Comparison of ENCODE assay signal across 35 cellular contexts in the genomic region with DNA sequence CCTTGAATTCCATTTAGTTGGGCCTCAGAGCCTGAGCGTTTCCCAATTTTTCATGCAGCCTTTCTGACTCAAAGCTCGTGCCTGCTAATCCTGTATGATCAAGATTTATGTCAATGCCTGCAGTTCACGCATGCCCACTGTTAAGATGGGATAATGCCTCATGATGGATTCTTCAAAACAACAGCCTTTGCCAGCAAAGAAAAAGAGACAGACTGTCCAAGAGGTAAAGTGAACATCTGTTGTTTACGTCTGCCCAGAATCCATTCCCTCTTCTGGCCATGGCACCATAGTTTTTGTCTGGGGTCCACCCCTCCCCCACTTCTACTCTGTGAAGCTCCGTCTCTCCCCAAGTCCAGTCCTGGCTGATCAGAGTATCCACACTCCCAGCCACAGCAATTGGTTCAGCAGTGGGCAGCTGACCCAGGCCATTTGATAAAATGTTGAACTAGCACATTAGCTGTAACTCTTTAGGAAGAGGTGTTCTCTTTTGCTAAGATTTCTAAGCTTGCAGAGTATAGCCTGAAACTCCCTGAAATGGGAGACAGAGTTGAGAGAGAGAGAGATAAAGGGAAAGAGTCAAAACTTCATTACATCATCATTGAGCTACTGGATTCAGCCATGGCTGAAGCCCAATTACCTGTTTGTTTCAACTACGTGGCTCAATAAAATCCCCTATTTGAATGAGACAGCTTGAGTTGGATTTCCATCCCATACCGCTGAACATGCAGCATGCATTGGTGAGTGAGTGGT.
DNase-seq lines count a peak whose midpoint lies in the region; ATAC-seq, FAIRE-seq and TF ChIP-seq lines count a peak whose summit lies in the region.
"Had no signal": no experiment of that assay in that cellular context is flagged by ENCODE, and none has a peak within 500 bp of the region (broad histone marks: within the 10 kb centered on the region; RNA-seq: fewer than 3 reads in every experiment).

No MANE protein-coding gene starts in this region.

- H3K27ac ChIP-seq in hepatocyte, result peak overlapping the region; percentile 48
- H3K27ac ChIP-seq in CD4-positive, alpha-beta memory T cell (ENCODE audit: low read depth, low read length), result no peak overlapping the region
- H3K27ac ChIP-seq: brain microvascular endothelial cell, left ventricle myocardium inferior, neural progenitor cell, parathyroid adenoma, PC-9, spleen, thoracic aorta, uterus had no signal

- no peaks in the 10 kb centered on the region for H3K4me1 Mint-ChIP-seq in CD4-positive, alpha-beta memory T cell

- H3K4me3 Mint-ChIP-seq in CD4-positive, alpha-beta memory T cell, result no peak overlapping the region
- H3K4me3 Mint-ChIP-seq: activated CD4-positive, alpha-beta memory T cell treated with anti-CD3 and anti-CD28 coated beads for 36 hours; activated T-cell treated with anti-CD3 and anti-CD28 coated beads, Interleukin-2, amount 50 U/mL, for 72 hours; CD4-positive, alpha-beta T cell; neural progenitor cell; T-helper 1 cell treated with Interleukin-12 subunit alpha and Interleukin-12 subunit beta and Interleukin-4 antibody, amounts not matched to agents 30 μg/mL and 1 μg/mL, for 36 hours had no signal

- peaks cover 17 to 32% of the 10 kb centered on the region in 2 donors for H3K27me3 Mint-ChIP-seq in CD4-positive, alpha-beta memory T cell

- CTCF ChIA-PET in CD4-positive, alpha-beta memory T cell (lab: Charles Lee; ENCODE audit: partially characterized antibody), result no interaction called here

- H3K36me3 ChIP-seq in hepatocyte (replicated peaks; ENCODE audit: insufficient read depth, low read depth), result no peaks in the 10 kb centered on the region
- no peaks in the 10 kb centered on the region for H3K36me3 ChIP-seq in CD4-positive, alpha-beta memory T cell (ENCODE audit: insufficient read depth, low read length)
- H3K36me3 ChIP-seq: brain microvascular endothelial cell, left ventricle myocardium inferior, neural progenitor cell, spleen, thoracic aorta, uterus had no signal

- 55% methylated on average over 7 of the region's 7 CpGs for WGBS in hepatocyte (ENCODE audit: low lambda C conversion rate, missing lambda C conversion rate)

- intact Hi-C loops in CD4-positive, alpha-beta memory T cell (cut with micrococcal nuclease), result no loop called here

- no peak overlapping the region for H3K4me3 ChIP-seq in hepatocyte
- no peak overlapping the region for H3K4me3 ChIP-seq in CD4-positive, alpha-beta memory T cell (ENCODE audit: low read length in 2 of 2)
- H3K4me3 ChIP-seq: left ventricle myocardium inferior, neural progenitor cell, PC-9, spleen, thoracic aorta, uterus had no signal

- no peaks in the 10 kb centered on the region for H3K79me2 ChIP-seq in hepatocyte
- H3K79me2 ChIP-seq: parathyroid adenoma had no signal

- peak; percentile 98 for FAIRE-seq in D721Med (lab: Jason Lieb, UNC)
- FAIRE-seq: GM18507, GM19239, keratinocyte had no signal

- ATAC-seq in HG02759 (IDR thresholded peaks at IDR 0.05; ENCODE audit: unreplicated experiment), result no peak
- ATAC-seq: activated CD4-positive, CD25-positive, alpha-beta regulatory T cell treated with anti-CD3 and anti-CD28 coated beads, Interleukin-2, amount 50 U/mL, for 24 hours; activated T-cell treated with anti-CD3 and anti-CD28 coated beads, Interleukin-2, amount 50 U/mL, for 72 hours; esophagus mucosa; stimulated activated naive CD8-positive, alpha-beta T cell treated with anti-CD3 and anti-CD28 coated beads, Interleukin-15, Interleukin-2, amounts not matched to agents 100 U/mL and 50 U/mL, for 24 hours had no signal

- POLR2A ChIA-PET in CD4-positive, alpha-beta memory T cell (lab: Charles Lee; ENCODE audit: partially characterized antibody), result no interaction called here

- no peak overlapping the region for H3K27ac Mint-ChIP-seq in CD4-positive, alpha-beta memory T cell
- H3K27ac Mint-ChIP-seq: activated CD4-positive, alpha-beta memory T cell treated with anti-CD3 and anti-CD28 coated beads for 36 hours; activated T-cell treated with anti-CD3 and anti-CD28 coated beads, Interleukin-2, amount 50 U/mL, for 72 hours; CD4-positive, alpha-beta T cell; T-helper 1 cell treated with Interleukin-12 subunit alpha and Interleukin-12 subunit beta and Interleukin-4 antibody, amounts not matched to agents 30 μg/mL and 1 μg/mL, for 36 hours had no signal

- H3K4me2 ChIP-seq in hepatocyte, result peak overlapping the region; percentile 26
- H3K4me2 ChIP-seq: neural progenitor cell, PC-9, SK-N-SH had no signal

- H3K36me3 Mint-ChIP-seq in CD4-positive, alpha-beta memory T cell, result no peaks in the 10 kb centered on the region
- H3K36me3 Mint-ChIP-seq: activated CD4-positive, alpha-beta memory T cell treated with anti-CD3 and anti-CD28 coated beads for 36 hours; neural progenitor cell had no signal

- DNase-seq in D721Med (ENCODE audit: insufficient read length, low spot score) (peak; percentile 53), NCI-H1092 treated with DMSO at 0.1 percent for 48 hours (lab: John Stamatoyannopoulos, UW) (peak; percentile 15), NCI-H524 (lab: John Stamatoyannopoulos, UW) (peak; percentile 99), hepatocyte (ENCODE audit: low spot score) (peak; percentile 26), HuH-7 (ENCODE audit: low spot score) (no peak), Kasumi-1 (lab: John Stamatoyannopoulos, UW) (no peak)
- no peak for DNase-seq in CD4-positive, alpha-beta memory T cell
- DNase-seq: activated CD4-positive, alpha-beta memory T cell treated with anti-CD3 and anti-CD28 coated beads for 36 hours; activated T-cell treated with anti-CD3 and anti-CD28 coated beads, Interleukin-2, amount 50 U/mL, for 72 hours; AML-193; brain microvascular endothelial cell; CD4-positive, alpha-beta T cell; EL; head of caudate nucleus; IMR-90; left ventricle myocardium inferior; mesenchymal stem cell; NCI-H2029; PC-9; right cardiac atrium; SK-N-SH; spleen; stimulated activated CD4-positive, alpha-beta T cell treated with anti-CD3 and anti-CD28 coated beads, Interleukin-2, amount 100 ng/mL, for 24 hours; stimulated activated naive CD8-positive, alpha-beta T cell treated with anti-CD3 and anti-CD28 coated beads, Interleukin-15, Interleukin-2, amounts not matched to agents 100 U/mL and 50 U/mL, for 24 hours; uterus had no signal

- H3K9me3 ChIP-seq in hepatocyte (ENCODE audit: low read depth), result no peaks in the 10 kb centered on the region
- no peaks in the 10 kb centered on the region for H3K9me3 ChIP-seq in CD4-positive, alpha-beta memory T cell (ENCODE audit: control insufficient read depth in 1 of 2, low read length in 2 of 2)
- H3K9me3 ChIP-seq: left ventricle myocardium inferior, SK-N-SH, spleen, thoracic aorta, uterus had no signal

- peaks cover 0 to 2% (median 0%) of the 10 kb centered on the region in 8 donors for H3K9me3 Mint-ChIP-seq in CD4-positive, alpha-beta memory T cell
- H3K9me3 Mint-ChIP-seq: activated CD4-positive, alpha-beta memory T cell treated with anti-CD3 and anti-CD28 coated beads for 36 hours; activated T-cell treated with anti-CD3 and anti-CD28 coated beads, Interleukin-2, amount 50 U/mL, for 72 hours; CD4-positive, alpha-beta T cell; neural progenitor cell; T-helper 1 cell treated with Interleukin-12 subunit alpha and Interleukin-12 subunit beta and Interleukin-4 antibody, amounts not matched to agents 30 μg/mL and 1 μg/mL, for 36 hours had no signal

- H4K20me1 ChIP-seq in hepatocyte (ENCODE audit: insufficient read depth, poor library complexity, severe bottlenecking), result no peaks in the 10 kb centered on the region

- no peaks in the 10 kb centered on the region for H3K27me3 ChIP-seq in hepatocyte
- no peaks in the 10 kb centered on the region for H3K27me3 ChIP-seq in CD4-positive, alpha-beta memory T cell (ENCODE audit: insufficient read depth, low read length)
- H3K27me3 ChIP-seq: neural progenitor cell, uterus had no signal

- no peak for TF ChIP-seq CTCF in D721Med (IDR thresholded peaks at IDR 0.05; ENCODE audit: insufficient read depth, missing control alignments)
- TF ChIP-seq CTCF in hepatocyte (IDR thresholded peaks at IDR 0.05; ENCODE audit: poor library complexity), result no peak

- no peaks in the 10 kb centered on the region for H3K9me2 ChIP-seq in hepatocyte (replicated peaks; ENCODE audit: insufficient read depth)
- H3K9me2 ChIP-seq: SK-N-SH had no signal

- H2AFZ ChIP-seq in hepatocyte, result no peak overlapping the region
- H2AFZ ChIP-seq: parathyroid adenoma, PC-9 had no signal

- H3K4me1 ChIP-seq in hepatocyte (ENCODE audit: insufficient read depth), result peaks cover 4% of the 10 kb centered on the region
- H3K4me1 ChIP-seq in CD4-positive, alpha-beta memory T cell (ENCODE audit: insufficient read depth, low read length), result no peaks in the 10 kb centered on the region
- H3K4me1 ChIP-seq: left ventricle myocardium inferior, neural progenitor cell, parathyroid adenoma, spleen, uterus had no signal

Comparison
In these comparisons a context has a peak if more than half of its experiments do, and no peak if none do; other contexts are left out.
1. DNase-seq: peak in D721Med (single experiment), NCI-H1092 treated with DMSO at 0.1 percent for 48 hours (single experiment), NCI-H524 (2 of 2) and hepatocyte (single experiment); none in CD4-positive, alpha-beta memory T cell (0 of 5), HuH-7 (single experiment) and Kasumi-1 (0 of 2).